ENCODE assay signal across 8 cellular contexts in genomic region chr10:11617233-11617632, GRCh38.
"Had no signal": no experiment of that assay in that cellular context is flagged by ENCODE, and none has a peak within 500 bp of the region (broad histone marks: within the 10 kb centered on the region; RNA-seq: fewer than 3 reads in every experiment).

No MANE protein-coding gene starts in this region.

- DNase-seq: IMR-90, KBM-7, KG1 had no signal

- H3K9ac ChIP-seq: KMS-11 had no signal

- H3K4me2 ChIP-seq: KMS-11 had no signal

- ATAC-seq: HepG2 had no signal

- H3K27me3 Mint-ChIP-seq: IgD-negative memory B cell had no signal

- H3K27ac ChIP-seq: HL-60, KMS-11 had no signal

- H3K4me3 Mint-ChIP-seq: IgD-negative memory B cell had no signal

- H3K27ac Mint-ChIP-seq: IgD-negative memory B cell had no signal

- FAIRE-seq: HepG2, HTR-8/SVneo had no signal
